Comparison of ENCODE assay signal across 22 cellular contexts in genomic region chr5:178271726-178272479, GRCh38.
"Had no signal": no experiment of that assay in that cellular context is flagged by ENCODE, and none has a peak within 500 bp of the region (broad histone marks: within the 10 kb centered on the region; RNA-seq: fewer than 3 reads in every experiment).

No MANE protein-coding gene starts in this region.

- H3K27ac Mint-ChIP-seq: memory B cell; natural killer cell treated with Interleukin-12 subunit alpha and Interleukin-12 subunit beta and Interleukin-15 and Interleukin-18, amount 100 ng/mL, for 72 hours; stimulated activated memory B cell treated with anti-CD40 and anti-IgM and Interleukin-4, amounts not matched to agents 10 μg/mL and 1 μg/mL and 100 μg/mL, for 72 hours; stimulated activated naive CD8-positive, alpha-beta T cell treated with anti-CD3 and anti-CD28 coated beads, Interleukin-15, Interleukin-2, amounts not matched to agents 100 ng/mL and 50 ng/mL, for 24 hours had no signal

- H3K4me3 ChIP-seq: colonic mucosa, heart right ventricle, left lung, lower lobe of right lung, prostate gland, spleen, tibial nerve had no signal

- DNase-seq: cerebellar nuclear complex; colonic mucosa; dermis blood vessel endothelial cell; erythroblast; foreskin keratinocyte; islet precursor cell; lower lobe of right lung; midbrain; spleen; stimulated activated CD4-positive, alpha-beta T cell treated with anti-CD3 and anti-CD28 coated beads, Interleukin-15, amount 100 ng/mL, for 24 hours; stimulated activated CD4-positive, alpha-beta T cell treated with anti-CD3 and anti-CD28 coated beads, Interleukin-1b, Interleukin-23, amount 100 ng/mL, for 48 hours; stimulated activated CD4-positive, alpha-beta T cell treated with anti-CD3 and anti-CD28 coated beads, Interleukin-4, amount 100 ng/mL, for 24 hours had no signal

- H3K36me3 Mint-ChIP-seq: memory B cell; natural killer cell treated with Interleukin-12 subunit alpha and Interleukin-12 subunit beta and Interleukin-15 and Interleukin-18, amount 100 ng/mL, for 72 hours; stimulated activated memory B cell treated with anti-CD40 and anti-IgM and Interleukin-4, amounts not matched to agents 10 μg/mL and 1 μg/mL and 100 μg/mL, for 72 hours had no signal

- H3K4me1 ChIP-seq: colonic mucosa, foreskin keratinocyte, left lung, lower lobe of right lung, parathyroid adenoma, prostate gland, spleen had no signal

- H3K27me3 Mint-ChIP-seq: natural killer cell treated with Interleukin-12 subunit alpha and Interleukin-12 subunit beta and Interleukin-15 and Interleukin-18, amount 100 ng/mL, for 72 hours; stimulated activated naive CD8-positive, alpha-beta T cell treated with anti-CD3 and anti-CD28 coated beads, Interleukin-15, Interleukin-2, amounts not matched to agents 100 ng/mL and 50 ng/mL, for 24 hours had no signal

- ATAC-seq: foreskin keratinocyte; heart right ventricle; left lung; lower lobe of right lung; natural killer cell treated with Interleukin-12 subunit alpha and Interleukin-12 subunit beta and Interleukin-15 and Interleukin-18, amount 100 ng/mL, for 72 hours; sciatic nerve; stimulated activated memory B cell treated with anti-CD40 and anti-IgM and Interleukin-4, amounts not matched to agents 10 μg/mL and 1 μg/mL and 100 μg/mL, for 72 hours had no signal

- H3K27ac ChIP-seq: colonic mucosa, foreskin keratinocyte, heart right ventricle, left lung, lower lobe of right lung, parathyroid adenoma, prostate gland, spleen, tibial nerve had no signal

- H3K4me3 Mint-ChIP-seq: memory B cell; natural killer cell treated with Interleukin-12 subunit alpha and Interleukin-12 subunit beta and Interleukin-15 and Interleukin-18, amount 100 ng/mL, for 72 hours; stimulated activated memory B cell treated with anti-CD40 and anti-IgM and Interleukin-4, amounts not matched to agents 10 μg/mL and 1 μg/mL and 100 μg/mL, for 72 hours; stimulated activated naive CD8-positive, alpha-beta T cell treated with anti-CD3 and anti-CD28 coated beads, Interleukin-15, Interleukin-2, amounts not matched to agents 100 ng/mL and 50 ng/mL, for 24 hours had no signal

- H3K36me3 ChIP-seq: colonic mucosa, heart right ventricle, left lung, lower lobe of right lung, prostate gland, spleen, tibial nerve had no signal

- H3K9me3 Mint-ChIP-seq: natural killer cell treated with Interleukin-12 subunit alpha and Interleukin-12 subunit beta and Interleukin-15 and Interleukin-18, amount 100 ng/mL, for 72 hours; stimulated activated naive CD8-positive, alpha-beta T cell treated with anti-CD3 and anti-CD28 coated beads, Interleukin-15, Interleukin-2, amounts not matched to agents 100 ng/mL and 50 ng/mL, for 24 hours had no signal

- H3K27me3 ChIP-seq: colonic mucosa, foreskin keratinocyte, left lung had no signal

- H3K9me3 ChIP-seq: colonic mucosa, lower lobe of right lung, prostate gland had no signal

- H3K4me1 Mint-ChIP-seq: memory B cell; stimulated activated memory B cell treated with anti-CD40 and anti-IgM and Interleukin-4, amounts not matched to agents 10 μg/mL and 1 μg/mL and 100 μg/mL, for 72 hours had no signal
